1 cellular context compared by ENCODE assay signal in the genomic region with DNA sequence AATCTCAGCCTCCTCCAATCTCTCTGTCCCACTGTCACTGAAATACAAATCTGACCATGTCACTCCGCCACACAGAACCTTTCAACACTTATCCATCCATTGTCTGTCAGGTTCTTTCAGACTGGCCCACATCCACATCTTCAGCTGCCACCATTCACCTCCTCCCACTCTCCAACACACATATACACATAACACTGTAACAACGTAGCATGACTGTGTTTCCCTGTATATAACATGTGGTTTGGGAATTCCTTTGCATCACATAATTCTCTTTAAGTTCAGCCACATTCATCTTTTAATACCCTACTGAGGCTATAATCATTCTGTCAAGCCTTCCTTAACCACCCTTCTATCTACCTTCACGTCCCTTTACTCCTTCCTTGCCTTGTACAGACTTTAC.
TF ChIP-seq lines count a peak whose summit lies in the region.

No MANE protein-coding gene starts in this region.

TF ChIP-seq in neural cell, 6 proteins besides CTCF, POLR2A, EP300 and RAD21:
- TF ChIP-seq, protein P1, sequence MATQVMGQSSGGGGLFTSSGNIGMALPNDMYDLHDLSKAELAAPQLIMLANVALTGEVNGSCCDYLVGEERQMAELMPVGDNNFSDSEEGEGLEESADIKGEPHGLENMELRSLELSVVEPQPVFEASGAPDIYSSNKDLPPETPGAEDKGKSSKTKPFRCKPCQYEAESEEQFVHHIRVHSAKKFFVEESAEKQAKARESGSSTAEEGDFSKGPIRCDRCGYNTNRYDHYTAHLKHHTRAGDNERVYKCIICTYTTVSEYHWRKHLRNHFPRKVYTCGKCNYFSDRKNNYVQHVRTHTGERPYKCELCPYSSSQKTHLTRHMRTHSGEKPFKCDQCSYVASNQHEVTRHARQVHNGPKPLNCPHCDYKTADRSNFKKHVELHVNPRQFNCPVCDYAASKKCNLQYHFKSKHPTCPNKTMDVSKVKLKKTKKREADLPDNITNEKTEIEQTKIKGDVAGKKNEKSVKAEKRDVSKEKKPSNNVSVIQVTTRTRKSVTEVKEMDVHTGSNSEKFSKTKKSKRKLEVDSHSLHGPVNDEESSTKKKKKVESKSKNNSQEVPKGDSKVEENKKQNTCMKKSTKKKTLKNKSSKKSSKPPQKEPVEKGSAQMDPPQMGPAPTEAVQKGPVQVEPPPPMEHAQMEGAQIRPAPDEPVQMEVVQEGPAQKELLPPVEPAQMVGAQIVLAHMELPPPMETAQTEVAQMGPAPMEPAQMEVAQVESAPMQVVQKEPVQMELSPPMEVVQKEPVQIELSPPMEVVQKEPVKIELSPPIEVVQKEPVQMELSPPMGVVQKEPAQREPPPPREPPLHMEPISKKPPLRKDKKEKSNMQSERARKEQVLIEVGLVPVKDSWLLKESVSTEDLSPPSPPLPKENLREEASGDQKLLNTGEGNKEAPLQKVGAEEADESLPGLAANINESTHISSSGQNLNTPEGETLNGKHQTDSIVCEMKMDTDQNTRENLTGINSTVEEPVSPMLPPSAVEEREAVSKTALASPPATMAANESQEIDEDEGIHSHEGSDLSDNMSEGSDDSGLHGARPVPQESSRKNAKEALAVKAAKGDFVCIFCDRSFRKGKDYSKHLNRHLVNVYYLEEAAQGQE (IDR thresholded peaks at IDR 0.05; ENCODE audit: borderline replicate concordance): no peak
